22 cellular contexts compared by ENCODE assay signal in the genomic region with DNA sequence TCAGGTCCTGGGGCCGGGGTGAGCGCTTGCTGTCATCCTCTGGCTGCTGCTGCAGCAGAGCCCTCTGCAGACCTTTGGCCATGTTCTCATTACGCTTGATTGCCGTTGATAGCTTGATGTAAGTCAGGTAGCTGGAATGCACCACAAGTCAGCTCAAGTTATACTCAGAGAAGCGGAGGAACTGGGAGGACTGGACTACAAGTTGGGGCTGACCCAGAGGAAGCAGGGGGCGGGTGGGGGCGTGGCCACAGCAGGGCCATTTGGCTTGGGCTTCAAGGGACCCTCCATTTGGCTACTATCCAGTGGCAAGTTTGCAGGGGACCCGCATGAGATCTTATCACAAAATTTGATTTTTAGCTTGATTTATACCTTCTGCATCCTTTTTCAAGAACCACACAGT.
"Had no signal": no experiment of that assay in that cellular context is flagged by ENCODE, and none has a peak within 500 bp of the region (broad histone marks: within the 10 kb centered on the region; RNA-seq: fewer than 3 reads in every experiment).

No MANE protein-coding gene starts in this region.

- DNase-seq: activated B cell treated with CpG ODN at 0.5 μM for 24 hours; activated CD4-positive, alpha-beta memory T cell treated with anti-CD3 and anti-CD28 coated beads for 36 hours; activated CD4-positive, alpha-beta T cell treated with anti-CD3 and anti-CD28 coated beads, Interleukin-2, amount 10 ng/mL, durations not matched to agents 7 days and 5 days; activated CD8-positive, alpha-beta memory T cell treated with anti-CD3 and anti-CD28 coated beads for 24 hours; activated naive CD4-positive, alpha-beta T cell; activated T-cell treated with anti-CD3 and anti-CD28 coated beads, Interleukin-2, amount 50 U/mL, for 72 hours; amygdala; MG63; MV-4-11; NCI-H1092 treated with DMSO at 0.1 percent for 48 hours; NCI-H1417 treated with DMSO at 0.1 percent for 48 hours; NCI-H1694 treated with DMSO at 0.1 percent for 48 hours; NCI-H2029 treated with DMSO at 0.1 percent for 48 hours; NCI-H510A treated with DMSO at 0.1 percent for 48 hours; NCI-H69; PC-3; SIG-M5; T-cell; T-helper 2 cell; T1000 had no signal

- H3K4me3 ChIP-seq: cardiac muscle cell, MG63 had no signal

- H3K27ac ChIP-seq: cardiac muscle cell, KMS-11 had no signal
